21 cellular contexts compared by ENCODE assay signal in genomic region chr11:8015753-8016239, GRCh38. TPM values are rescaled to one million over a fixed set of nuclear protein-coding genes. Genes with fewer than 3 reads are reported as not detected.
DNase-seq lines count a peak whose midpoint lies in the region; ATAC-seq, FAIRE-seq and TF ChIP-seq lines count a peak whose summit lies in the region.
"Had no signal": no experiment of that assay in that cellular context is flagged by ENCODE, and none has a peak within 500 bp of the region (broad histone marks: within the 10 kb centered on the region; RNA-seq: fewer than 3 reads in every experiment).

No MANE protein-coding gene starts in this region.

- no peak overlapping the region for H4K8ac ChIP-seq in H1 (ENCODE audit: extremely low read depth, insufficient read depth, low read length)

- no peak overlapping the region for H3K4ac ChIP-seq in H1 (replicated peaks; ENCODE audit: insufficient read length, low read depth, low read length)

- H3K79me1 ChIP-seq in H1 (ENCODE audit: low read depth, low read length) = no peaks in the 10 kb centered on the region

- no peaks in the 10 kb centered on the region for H3K9me3 ChIP-seq in H1 (ENCODE audit: insufficient read depth in 2 of 2, low read depth in 1 of 2, low read length in 1 of 2)
- no peaks in the 10 kb centered on the region for H3K9me3 ChIP-seq in PC-3 (ENCODE audit: low read length)
- H3K9me3 ChIP-seq in thyroid gland = no peaks in the 10 kb centered on the region
- H3K9me3 ChIP-seq: right lobe of liver had no signal

- H3K27ac ChIP-seq in H1 (ENCODE audit: low read depth, low read length) (no peak overlapping the region), PC-3 (ENCODE audit: low read length) (no peak overlapping the region), thyroid gland (no peak overlapping the region)
- H3K27ac ChIP-seq: right lobe of liver had no signal

- TF ChIP-seq EP300 in H1 (IDR thresholded peaks at IDR 0.05; ENCODE audit: borderline replicate concordance in 1 of 2, low read depth in 2 of 2, low read length in 2 of 2) = no peak

- H2BK120ac ChIP-seq in H1 (replicated peaks; ENCODE audit: low read depth, low read length) = no peak overlapping the region

- no peak overlapping the region for H4K5ac ChIP-seq in H1 (ENCODE audit: insufficient read length, low read depth, low read length)

- H3K4me1 ChIP-seq in H1 (replicated peaks in 1 of 4; ENCODE audit: control insufficient read depth in 3 of 4, insufficient read depth in 4 of 4, low read length in 3 of 4) = peaks cover 6 to 17% (median 13%) of the 10 kb centered on the region in 4 experiments; a peak in 6 of 7 replicates
- H3K4me1 ChIP-seq in PC-3 (ENCODE audit: insufficient read depth, low read length) = no peaks in the 10 kb centered on the region; the same call in 1 of the 2 replicates
- H3K4me1 ChIP-seq in thyroid gland = peaks cover 7 to 12% of the 10 kb centered on the region in 2 donors

- H3K18ac ChIP-seq in H1 (ENCODE audit: extremely low read depth, low read length) = no peak overlapping the region

- H3K9ac ChIP-seq in H1 (replicated peaks in 1 of 4; ENCODE audit: extremely low read depth in 1 of 4, low read depth in 3 of 4, low read length in 3 of 4) (no peak overlapping the region), PC-3 (ENCODE audit: low read length) (no peak overlapping the region)

- no peak overlapping the region for H2AK5ac ChIP-seq in H1 (ENCODE audit: low read depth, low read length)

- peaks cover 58% of the 10 kb centered on the region for H3K27me3 Mint-ChIP-seq in osteocyte (ENCODE audit: unreplicated experiment)

- CTCF ChIA-PET in H1 (lab: Charles Lee; ENCODE audit: partially characterized antibody) = interaction anchor here (0.7 to 11.1 kb wide), 10 partner anchors 7 to 673 kb away, joined by 3 to 142 read pairs (median 14); partner anchors contain the start of gene TUB
- CTCF ChIA-PET in PC-3 (lab: Charles Lee) = no interaction called here

- DNase-seq in GM03348 (ENCODE audit: low spot score) = peak; percentile 51
- DNase-seq in RPMI7951 (ENCODE audit: low read depth) = peak; percentile 13
- DNase-seq in H1 (ENCODE audit: low read depth in 1 of 2, low spot score in 2 of 2) = peak in 1 of 2 experiments; percentile 33
- peak; percentile 46 for DNase-seq in osteocyte (ENCODE audit: extremely low spot score, unreplicated experiment)
- DNase-seq in PC-3 = no peak
- DNase-seq in thyroid gland = no peak
- DNase-seq: activated CD4-positive, alpha-beta T cell treated with anti-CD3 and anti-CD28 coated beads for 1 hour; activated naive CD4-positive, alpha-beta T cell treated with anti-CD3 and anti-CD28 coated beads for 36 hours; C1 segment of cervical spinal cord; DMS53; hippocampal formation; NCI-H1048; NCI-H82; nucleus accumbens; right lobe of liver; RPMI8226; stimulated activated CD4-positive, alpha-beta T cell treated with anti-CD3 and anti-CD28 coated beads, Interleukin-2, amount 100 ng/mL, for 24 hours; T-helper 1 cell had no signal

- H3K36me3 Mint-ChIP-seq in osteocyte (ENCODE audit: unreplicated experiment) = no peaks in the 10 kb centered on the region
- H3K36me3 Mint-ChIP-seq: brain had no signal

- no peak overlapping the region for H2BK12ac ChIP-seq in H1 (ENCODE audit: low read depth, low read length)

- TF ChIP-seq CTCF in H1 (IDR thresholded peaks at IDR 0.05; ENCODE audit: control extremely low read depth in 1 of 3, insufficient read depth in 1 of 3, low read depth in 1 of 3, low read length in 3 of 3) = no peak
- no peak for TF ChIP-seq CTCF in osteocyte (IDR thresholded peaks at IDR 0.05)
- TF ChIP-seq CTCF in PC-3 (conservative IDR thresholded peaks at IDR 0.05; ENCODE audit: low read depth, low read length) = no peak
- TF ChIP-seq CTCF in thyroid gland (IDR thresholded peaks at IDR 0.05) = no peak

- no peaks in the 10 kb centered on the region for H3F3A ChIP-seq in PC-3 (ENCODE audit: low read length, unreplicated experiment)

- H3K36me3 ChIP-seq in H1 (ENCODE audit: control insufficient read depth in 2 of 4, insufficient read depth in 4 of 4, low read length in 3 of 4) = no peaks in the 10 kb centered on the region
- H3K36me3 ChIP-seq in PC-3 (ENCODE audit: low read depth, low read length) = no peaks in the 10 kb centered on the region
- no peaks in the 10 kb centered on the region for H3K36me3 ChIP-seq in thyroid gland
- H3K36me3 ChIP-seq: right lobe of liver had no signal

- TF ChIP-seq POLR2A in H1 (IDR thresholded peaks at IDR 0.05; ENCODE audit: control extremely low read depth in 1 of 2, low read depth in 2 of 2, low read length in 2 of 2) (no peak), thyroid gland (IDR thresholded peaks at IDR 0.05) (no peak)

- H3K9me3 Mint-ChIP-seq in osteocyte (ENCODE audit: unreplicated experiment) = no peaks in the 10 kb centered on the region
- H3K9me3 Mint-ChIP-seq: activated naive CD4-positive, alpha-beta T cell treated with anti-CD3 and anti-CD28 coated beads for 36 hours had no signal

- H2BK15ac ChIP-seq in H1 (ENCODE audit: low read length) = peak overlapping the region; percentile 13; the same call in 1 of the 2 replicates

- H2AFZ ChIP-seq in H1 (ENCODE audit: low read length) (no peak overlapping the region), PC-3 (ENCODE audit: low read length) (no peak overlapping the region)

- H2BK5ac ChIP-seq in H1 (ENCODE audit: low read depth, low read length) = no peak overlapping the region

- TF ChIP-seq RAD21 in H1 (IDR thresholded peaks at IDR 0.05 in 1 of 2, conservative IDR thresholded peaks at IDR 0.05 in 1 of 2; ENCODE audit: low read depth in 2 of 2, low read length in 2 of 2) = no peak

- no peak overlapping the region for H2BK20ac ChIP-seq in H1 (ENCODE audit: low read length)

- H4K20me1 ChIP-seq in H1 (replicated peaks in 1 of 2; ENCODE audit: control insufficient read depth in 1 of 2, insufficient read depth in 2 of 2, low read length in 2 of 2) (peaks cover 0 to 3% of the 10 kb centered on the region in 2 experiments), PC-3 (ENCODE audit: low read length) (no peaks in the 10 kb centered on the region)

- H3K56ac ChIP-seq in H1 (replicated peaks; ENCODE audit: insufficient read length, low read depth, low read length) = no peak overlapping the region

- H3K23ac ChIP-seq in H1 (ENCODE audit: insufficient read length) = no peak overlapping the region

- BruUV-seq in PC-3 (replicated peaks; lab: Mats Ljungman, UMichigan) = no TSS peak

- H3K4me2 ChIP-seq in H1 (ENCODE audit: insufficient read depth in 1 of 2, low read depth in 2 of 2, low read length in 2 of 2) = peak overlapping the region; percentile 59 to 64; a peak in 2 of 4 replicates
- no peak overlapping the region for H3K4me2 ChIP-seq in PC-3 (ENCODE audit: low read length)

- H3K4me3 ChIP-seq in H1 (ENCODE audit: extremely low read depth in 1 of 4, insufficient read depth in 2 of 4, low read depth in 3 of 4, low read length in 4 of 4) (peak overlapping the region in 1 of 4 experiments; percentile 34; a peak in 2 of 8 replicates), PC-3 (ENCODE audit: low read length) (no peak overlapping the region), thyroid gland (replicated peaks in 1 of 3) (no peak overlapping the region)
- H3K4me3 ChIP-seq: right lobe of liver had no signal

- no peak overlapping the region for H4K91ac ChIP-seq in H1 (replicated peaks; ENCODE audit: insufficient read length, low read length)

- ATAC-seq in PC-3 (no peak), GM18858 (IDR thresholded peaks at IDR 0.05; ENCODE audit: unreplicated experiment) (no peak)
- ATAC-seq: right lobe of liver had no signal

- POLR2A ChIA-PET in H1 (lab: Charles Lee; ENCODE audit: partially characterized antibody) = interaction anchor here (0.7 to 2.3 kb wide), 5 partner anchors 10 to 79 kb away, joined by 3 to 10 read pairs (median 3); partner anchors contain the start of gene EIF3F
- POLR2A ChIA-PET in PC-3 (lab: Charles Lee; ENCODE audit: unreplicated experiment) = no interaction called here

- no peak for FAIRE-seq in H1 (lab: Jason Lieb, UNC)

- no peak overlapping the region for H3K4me3 Mint-ChIP-seq in osteocyte (ENCODE audit: unreplicated experiment)
- H3K4me3 Mint-ChIP-seq: activated naive CD4-positive, alpha-beta T cell treated with anti-CD3 and anti-CD28 coated beads for 36 hours had no signal

- H3K14ac ChIP-seq in H1 (ENCODE audit: insufficient read length) = no peak overlapping the region

- 77% methylated on average over 4 of the region's 4 CpGs; no CpG with 5 or more reads in 1 of the 2 experiments for WGBS in H1 (ENCODE audit: extremely low coverage in 1 of 2, insufficient coverage in 1 of 2, insufficient read length in 1 of 2, insufficient replicate concordance in 2 of 2, low coverage in 1 of 2, low lambda C conversion rate in 2 of 2, missing lambda C conversion rate in 1 of 2), 2 experiments
- WGBS in thyroid gland, 2 donors = 67 to 77% methylated on average over 4 of the region's 4 CpGs

- H3K9me2 ChIP-seq in PC-3 (replicated peaks; ENCODE audit: low read length) = no peaks in the 10 kb centered on the region

- no peaks in the 10 kb centered on the region for H3K79me2 ChIP-seq in H1 (ENCODE audit: control insufficient read depth in 1 of 2, insufficient read depth in 2 of 2, low read length in 2 of 2)
- no peaks in the 10 kb centered on the region for H3K79me2 ChIP-seq in PC-3 (ENCODE audit: low read length)

- intact Hi-C loops in PC-3 (cut with micrococcal nuclease) = no loop called here
- intact Hi-C loops in thyroid gland (cut with DNase I) = no loop called here

- H3K27ac Mint-ChIP-seq in osteocyte (ENCODE audit: unreplicated experiment) = no peak overlapping the region
- H3K27ac Mint-ChIP-seq: activated naive CD4-positive, alpha-beta T cell treated with anti-CD3 and anti-CD28 coated beads for 36 hours; brain had no signal

- peaks cover 14 to 52% (median 48%) of the 10 kb centered on the region in 4 experiments for H3K27me3 ChIP-seq in H1 (replicated peaks in 1 of 4; ENCODE audit: control insufficient read depth in 3 of 4, extremely low read depth in 1 of 4, insufficient read depth in 3 of 4, low read length in 3 of 4)
- H3K27me3 ChIP-seq in PC-3 (ENCODE audit: low read length) = peaks cover 44% of the 10 kb centered on the region
- no peaks in the 10 kb centered on the region for H3K27me3 ChIP-seq in thyroid gland
- H3K27me3 ChIP-seq: right lobe of liver had no signal

- H3K23me2 ChIP-seq in H1 (ENCODE audit: low read depth, low read length) = peaks cover 11% of the 10 kb centered on the region; the same call in 1 of the 2 replicates

- H3K4me1 Mint-ChIP-seq in osteocyte (ENCODE audit: unreplicated experiment) = peaks cover 13% of the 10 kb centered on the region

RNA-seq across cellular contexts. Expression of gene EIF3F, which starts 28.7 kb away (rescaled TPM):
- 207 and 216 TPM in 2 replicates for total RNA-seq in RPMI7951 (2014; rRNA removed; shearing (Covaris generic))
- 385 and 388 TPM in 2 replicates for total RNA-seq in H1 (2021; fragmentation: NEBNext Ultra II Directional; extraction: Animal tissue kit (Norgen Biotek cat#: 25700))
- polyA plus RNA-seq in H1 (2011; rRNA removed) = 222 and 469 TPM in 2 replicates
- 352 TPM for polyA plus RNA-seq in H1 (2011; cell fraction: cytosol; rRNA removed)
- polyA plus RNA-seq in H1 (2011; cell fraction: nucleus; rRNA removed) = 349 TPM
- polyA plus RNA-seq in H1 (2012, experiment 1 of 2) = 353 to 461 TPM (median 430 TPM) in 4 replicates
- polyA plus RNA-seq in H1 (2012, experiment 2 of 2) = 373 TPM
- polyA plus RNA-seq in H1 (2013, experiment 1 of 2) = 479 TPM
- 464 TPM for polyA plus RNA-seq in H1 (2013, experiment 2 of 2)
- 220 and 221 TPM in 2 replicates for polyA minus RNA-seq in H1 (2011; rRNA and poly(A)+ RNA removed)
- 184 TPM for polyA minus RNA-seq in H1 (2011; cell fraction: cytosol; rRNA and poly(A)+ RNA removed)
- polyA minus RNA-seq in H1 (2011; cell fraction: nucleus; rRNA and poly(A)+ RNA removed) = 187 TPM
- total RNA-seq in osteocyte = 327 and 333 TPM in 2 replicates
- 182 and 227 TPM in 2 replicates for total RNA-seq in PC-3 (2014; rRNA removed)
- total RNA-seq in thyroid gland = 100 to 1,000 TPM; 187 to 263 (median 231) TPM

RNA-seq across cellular contexts. Expression of gene NLRP10, which starts 50.5 kb away (rescaled TPM):
- not detected in 2 replicates for total RNA-seq in RPMI7951 (2014; rRNA removed; shearing (Covaris generic))
- total RNA-seq in H1 (2021; fragmentation: NEBNext Ultra II Directional; extraction: Animal tissue kit (Norgen Biotek cat#: 25700)) = 0.31 and 0.71 TPM in 2 replicates
- polyA plus RNA-seq in H1 (2011; rRNA removed) = 0.16 TPM in 1 of 2 replicates, not detected in the other
- 0.13 TPM for polyA plus RNA-seq in H1 (2011; cell fraction: cytosol; rRNA removed)
- polyA plus RNA-seq in H1 (2011; cell fraction: nucleus; rRNA removed) = 0.23 TPM
- 0.12 to 0.41 TPM (median 0.20 TPM) in 4 replicates for polyA plus RNA-seq in H1 (2012, experiment 1 of 2)
- polyA plus RNA-seq in H1 (2012, experiment 2 of 2) = not detected
- polyA plus RNA-seq in H1 (2013, experiment 1 of 2) = 0.28 TPM
- 0.35 TPM for polyA plus RNA-seq in H1 (2013, experiment 2 of 2)
- polyA minus RNA-seq in H1 (2011; rRNA and poly(A)+ RNA removed) = 0.27 and 0.44 TPM in 2 replicates
- not detected for polyA minus RNA-seq in H1 (2011; cell fraction: cytosol; rRNA and poly(A)+ RNA removed)
- 0.40 TPM for polyA minus RNA-seq in H1 (2011; cell fraction: nucleus; rRNA and poly(A)+ RNA removed)
- total RNA-seq in osteocyte = 0.38 and 0.63 TPM in 2 replicates
- total RNA-seq in PC-3 (2014; rRNA removed) = 1.9 and 8.9 TPM in 2 replicates
- not detected for total RNA-seq in thyroid gland
- total RNA-seq: activated naive CD4-positive, alpha-beta T cell treated with anti-CD3 and anti-CD28 coated beads for 36 hours; right lobe of liver; subcutaneous adipose tissue had no signal

Comparison
In these comparisons a context has a peak if more than half of its experiments do, and no peak if none do; other contexts are left out.
1. DNase-seq: peak in GM03348 (single experiment), RPMI7951 (single experiment) and osteocyte (single experiment); none in PC-3 (single experiment) and thyroid gland (0 of 2).